In the genomic region with DNA sequence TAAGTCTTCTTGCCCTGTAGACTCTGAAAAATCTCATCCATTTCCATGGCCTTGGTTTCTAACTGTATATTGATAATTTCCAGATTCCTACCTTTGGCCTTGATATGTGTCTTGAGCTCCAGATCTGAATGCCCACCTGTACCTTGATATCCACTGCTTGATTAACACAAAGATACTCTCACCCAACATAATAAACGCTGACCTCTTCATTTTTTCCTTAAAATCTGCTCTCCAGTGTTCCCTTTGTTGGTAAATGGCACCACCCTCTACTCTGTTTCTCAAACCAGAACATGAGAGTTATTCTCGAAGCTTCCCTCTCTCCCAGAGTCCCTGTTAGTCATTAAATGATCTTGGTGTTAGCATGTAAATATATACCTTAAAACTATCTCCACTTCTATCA, we compare ENCODE assay signal across 8 cellular contexts.
"Had no signal": no experiment of that assay in that cellular context is flagged by ENCODE, and none has a peak within 500 bp of the region (broad histone marks: within the 10 kb centered on the region; RNA-seq: fewer than 3 reads in every experiment).

No MANE protein-coding gene starts in this region.

- H3K4me3 ChIP-seq: GM12878 had no signal

- DNase-seq: GDM1, GF-D8 had no signal

- FAIRE-seq: G401.6, GM12878, GM12891, GM12892, GM18507, GM19239 had no signal

- ATAC-seq: GM12878 had no signal
